In genomic region chr12:26192142-26192541, GRCh38 we compare ENCODE assay signal across 32 cellular contexts. TPM values are rescaled to one million over a fixed set of nuclear protein-coding genes. Genes with fewer than 3 reads are reported as not detected.
"Had no signal": no experiment of that assay in that cellular context is flagged by ENCODE, and none has a peak within 500 bp of the region (broad histone marks: within the 10 kb centered on the region; RNA-seq: fewer than 3 reads in every experiment).

No MANE protein-coding gene starts in this region.

- H3K4me3 ChIP-seq: psoas muscle, skin epidermis, smooth muscle cell, spleen, suprapubic skin, testis, tibial artery, transverse colon, upper lobe of left lung, vagina had no signal

- H3K4me1 Mint-ChIP-seq: nephron progenitor cell had no signal

- ATAC-seq: naive thymus-derived CD8-positive, alpha-beta T cell; natural killer cell treated with Interleukin-12 subunit alpha and Interleukin-12 subunit beta and Interleukin-15 and Interleukin-18, amount 100 ng/mL, for 72 hours; psoas muscle; right cardiac atrium; sciatic nerve; stimulated activated memory B cell treated with anti-CD40 and anti-IgM and Interleukin-4, amounts not matched to agents 10 μg/mL and 1 μg/mL and 100 μg/mL, for 72 hours; stimulated activated naive CD8-positive, alpha-beta T cell treated with anti-CD3 and anti-CD28 coated beads, Interleukin-15, amount 100 ng/mL, for 72 hours; stimulated activated naive CD8-positive, alpha-beta T cell treated with anti-CD3 and anti-CD28 coated beads, Interleukin-15, Interleukin-2, amounts not matched to agents 100 U/mL and 50 U/mL, for 24 hours had no signal

- H3K9me3 Mint-ChIP-seq: natural killer cell treated with Interleukin-12 subunit alpha and Interleukin-12 subunit beta and Interleukin-15 and Interleukin-18, amount 100 ng/mL, for 72 hours; nephron progenitor cell; neural crest cell; stimulated activated memory B cell treated with anti-CD40 and anti-IgM and Interleukin-4, amounts not matched to agents 10 μg/mL and 1 μg/mL and 100 μg/mL, for 72 hours; stimulated activated naive CD8-positive, alpha-beta T cell treated with anti-CD3 and anti-CD28 coated beads, Interleukin-15, amount 100 ng/mL, for 72 hours had no signal

- H3K79me2 ChIP-seq: parathyroid adenoma had no signal

- H3K4me3 Mint-ChIP-seq: naive thymus-derived CD8-positive, alpha-beta T cell; natural killer cell treated with Interleukin-12 subunit alpha and Interleukin-12 subunit beta and Interleukin-15 and Interleukin-18, amount 100 ng/mL, for 72 hours; nephron progenitor cell; neural crest cell; stimulated activated memory B cell treated with anti-CD40 and anti-IgM and Interleukin-4, amounts not matched to agents 10 μg/mL and 1 μg/mL and 100 μg/mL, for 72 hours; stimulated activated naive CD8-positive, alpha-beta T cell treated with anti-CD3 and anti-CD28 coated beads, Interleukin-15, amount 100 ng/mL, for 72 hours had no signal

- H3K27ac ChIP-seq: neutrophil, parathyroid adenoma, psoas muscle, skin epidermis, spleen, suprapubic skin, testis, tibial artery, transverse colon, upper lobe of left lung, vagina had no signal

- H3K36me3 ChIP-seq: neutrophil, spleen, suprapubic skin, tibial artery, transverse colon, upper lobe of left lung, vagina had no signal

- H2AFZ ChIP-seq: parathyroid adenoma had no signal

- H3K36me3 Mint-ChIP-seq: naive thymus-derived CD8-positive, alpha-beta T cell; natural killer cell treated with Interleukin-12 subunit alpha and Interleukin-12 subunit beta and Interleukin-15 and Interleukin-18, amount 100 ng/mL, for 72 hours; stimulated activated memory B cell treated with anti-CD40 and anti-IgM and Interleukin-4, amounts not matched to agents 10 μg/mL and 1 μg/mL and 100 μg/mL, for 72 hours had no signal

- H3K4me2 ChIP-seq: smooth muscle cell had no signal

- H3K9me3 ChIP-seq: neutrophil, psoas muscle, spleen, suprapubic skin, testis, transverse colon, upper lobe of left lung, vagina had no signal

- H3K27me3 ChIP-seq: suprapubic skin, testis, tibial artery, transverse colon, vagina had no signal

- FAIRE-seq: urothelium cell line had no signal

- DNase-seq: naive thymus-derived CD8-positive, alpha-beta T cell; nephron progenitor cell; nucleus accumbens; posterior cingulate gyrus; psoas muscle; right cardiac atrium; spleen; stimulated activated CD4-positive, alpha-beta T cell treated with anti-CD3 and anti-CD28 coated beads, Interleukin-12 subunit alpha, Interleukin-12 subunit beta, amount 100 ng/mL, for 4 hours; stimulated activated CD4-positive, alpha-beta T cell treated with anti-CD3 and anti-CD28 coated beads, Interleukin-1b, Interleukin-23, amount 100 ng/mL, for 48 hours; stimulated activated CD4-positive, alpha-beta T cell treated with anti-CD3 and anti-CD28 coated beads, Interleukin-4, amount 100 ng/mL, for 1 hour; stimulated activated CD4-positive, alpha-beta T cell treated with anti-CD3 and anti-CD28 coated beads, Interleukin-4, amount 100 ng/mL, for 4 hours; stimulated activated CD8-positive, alpha-beta memory T cell treated with anti-CD3 and anti-CD28 coated beads, Interleukin-4, amount 100 ng/mL, for 48 hours; stimulated activated naive CD4-positive, alpha-beta T cell; stimulated activated naive CD8-positive, alpha-beta T cell treated with anti-CD3 and anti-CD28 coated beads, Interleukin-15, amount 100 ng/mL, for 72 hours; stimulated activated naive CD8-positive, alpha-beta T cell treated with anti-CD3 and anti-CD28 coated beads, Interleukin-15, Interleukin-2, amounts not matched to agents 100 U/mL and 50 U/mL, for 24 hours; substantia nigra; testis; tibial artery; transverse colon; upper lobe of left lung had no signal

- H3K27ac Mint-ChIP-seq: naive thymus-derived CD8-positive, alpha-beta T cell; natural killer cell treated with Interleukin-12 subunit alpha and Interleukin-12 subunit beta and Interleukin-15 and Interleukin-18, amount 100 ng/mL, for 72 hours; nephron progenitor cell; progenitor cell of endocrine pancreas; stimulated activated memory B cell treated with anti-CD40 and anti-IgM and Interleukin-4, amounts not matched to agents 10 μg/mL and 1 μg/mL and 100 μg/mL, for 72 hours; stimulated activated naive CD8-positive, alpha-beta T cell treated with anti-CD3 and anti-CD28 coated beads, Interleukin-15, amount 100 ng/mL, for 72 hours had no signal

- H3K9ac ChIP-seq: parathyroid adenoma had no signal

- H3K4me1 ChIP-seq: parathyroid adenoma had no signal

- H3K27me3 Mint-ChIP-seq: stimulated activated memory B cell treated with anti-CD40 and anti-IgM and Interleukin-4, amounts not matched to agents 10 μg/mL and 1 μg/mL and 100 μg/mL, for 72 hours had no signal

RNA-seq across cellular contexts. Expression of gene SSPN, which starts 3.2 kb away (rescaled TPM):
- polyA plus RNA-seq: naive thymus-derived CD8-positive, alpha-beta T cell had no signal
